Comparison of ENCODE assay signal across 9 cellular contexts in genomic region chr17:78325076-78325712, GRCh38. TPM values are rescaled to one million over a fixed set of nuclear protein-coding genes. Genes with fewer than 3 reads are reported as not detected.
DNase-seq lines count a peak whose midpoint lies in the region; ATAC-seq lines count a peak whose summit lies in the region.
"Had no signal": no experiment of that assay in that cellular context is flagged by ENCODE, and none has a peak within 500 bp of the region (broad histone marks: within the 10 kb centered on the region; RNA-seq: fewer than 3 reads in every experiment).

No MANE protein-coding gene starts in this region.

- H3F3A ChIP-seq in GM23248 (ENCODE audit: insufficient read depth), result peaks cover 30% of the 10 kb centered on the region

- ATAC-seq in HG03439 (IDR thresholded peaks at IDR 0.05; ENCODE audit: unreplicated experiment), result no peak
- no peak for ATAC-seq in HG02678 (IDR thresholded peaks at IDR 0.05; ENCODE audit: unreplicated experiment)

- H3K9me3 ChIP-seq in GM23248 (ENCODE audit: low read depth), result no peaks in the 10 kb centered on the region
- no peaks in the 10 kb centered on the region for H3K9me3 ChIP-seq in skeletal muscle satellite cell (replicated peaks; ENCODE audit: low read length)

- no peaks in the 10 kb centered on the region for H3K9me2 ChIP-seq in GM23248 (ENCODE audit: insufficient read depth)

- H3K27me3 ChIP-seq in GM23248 (replicated peaks; ENCODE audit: insufficient read depth) (no peaks in the 10 kb centered on the region), skeletal muscle satellite cell (ENCODE audit: control insufficient read depth, insufficient read depth, low read length) (no peaks in the 10 kb centered on the region)

- in situ Hi-C loops in GM23248 (cut with MboI), result no loop called here

- H3K27ac ChIP-seq in GM23248, result peak overlapping the region; percentile 95
- H3K27ac ChIP-seq: PC-9 had no signal

- H3K79me2 ChIP-seq in GM23248 (ENCODE audit: insufficient read depth), result no peaks in the 10 kb centered on the region

- H2AFZ ChIP-seq in GM23248, result peak overlapping the region; percentile 75
- H2AFZ ChIP-seq: PC-9 had no signal

- WGBS in GM23248 (ENCODE audit: low coverage in 1 of 2, low lambda C conversion rate in 2 of 2, missing lambda C conversion rate in 2 of 2), 2 experiments, result 8 to 10% methylated on average over 13 to 20 of the region's 20 CpGs

- DNase-seq in GM23248, result peak; percentile 91
- peak; percentile 36 for DNase-seq in amniotic epithelial cell (ENCODE audit: low read depth)
- DNase-seq in hepatic stellate cell (ENCODE audit: low spot score), result peak; percentile 85
- DNase-seq in NCI-H146 treated with DMSO at 0.1 percent for 48 hours (lab: John Stamatoyannopoulos, UW; ENCODE audit: unreplicated experiment), result no peak
- no peak for DNase-seq in NCI-H2107 (lab: John Stamatoyannopoulos, UW)
- DNase-seq: PC-9 had no signal

- H3K4me2 ChIP-seq in GM23248 (ENCODE audit: unreplicated experiment) (peak overlapping the region; percentile 56), skeletal muscle satellite cell (ENCODE audit: low read length) (peak overlapping the region; percentile 68)
- H3K4me2 ChIP-seq: PC-9 had no signal

- no peaks in the 10 kb centered on the region for H4K20me1 ChIP-seq in GM23248 (ENCODE audit: insufficient read depth)

- H3K4me1 ChIP-seq in GM23248 (ENCODE audit: insufficient read depth) (peaks cover 48% of the 10 kb centered on the region), skeletal muscle satellite cell (ENCODE audit: control insufficient read depth, insufficient read depth, low read length) (peaks cover 62% of the 10 kb centered on the region)

- H3K36me3 ChIP-seq in GM23248 (ENCODE audit: low read depth) (no peaks in the 10 kb centered on the region), skeletal muscle satellite cell (ENCODE audit: insufficient read depth, low read length) (no peaks in the 10 kb centered on the region)

- peak overlapping the region; percentile 40 for H3K4me3 ChIP-seq in GM23248
- H3K4me3 ChIP-seq in skeletal muscle satellite cell (ENCODE audit: low read length), result peak overlapping the region; percentile 48
- H3K4me3 ChIP-seq: PC-9 had no signal

- H3K9ac ChIP-seq in GM23248 (peak overlapping the region; percentile 86), skeletal muscle satellite cell (ENCODE audit: low read depth, low read length) (peak overlapping the region; percentile 79)

RNA-seq across cellular contexts. Expression of gene SOCS3, which starts 34.7 kb away (rescaled TPM):
- total RNA-seq in GM23248 (2014; rRNA removed; shearing (Covaris generic)), result 47.8 and 50.6 TPM in 2 replicates
- polyA plus RNA-seq in GM23248 (2016; fragmentation: Nextera tagmentation; extraction: Ambion mirVana), result 31.2 and 31.5 TPM in 2 replicates
- 52.0 and 93.5 TPM in 2 replicates for total RNA-seq in skeletal muscle satellite cell (2012; rRNA removed)

RNA-seq across cellular contexts. Expression of gene PGS1, which starts 53.3 kb away (rescaled TPM):
- total RNA-seq in GM23248 (2014; rRNA removed; shearing (Covaris generic)), result 31.4 and 32.5 TPM in 2 replicates
- polyA plus RNA-seq in GM23248 (2016; fragmentation: Nextera tagmentation; extraction: Ambion mirVana), result 28.6 and 30.2 TPM in 2 replicates
- total RNA-seq in skeletal muscle satellite cell (2012; rRNA removed), result 24.6 and 25.8 TPM in 2 replicates

Comparison
In these comparisons a context has a peak if more than half of its experiments do, and no peak if none do; other contexts are left out.
1. DNase-seq: peak in GM23248 (single experiment), amniotic epithelial cell (single experiment) and hepatic stellate cell (single experiment); none in NCI-H146 treated with DMSO at 0.1 percent for 48 hours (single experiment) and NCI-H2107 (single experiment).